In the genomic region with DNA sequence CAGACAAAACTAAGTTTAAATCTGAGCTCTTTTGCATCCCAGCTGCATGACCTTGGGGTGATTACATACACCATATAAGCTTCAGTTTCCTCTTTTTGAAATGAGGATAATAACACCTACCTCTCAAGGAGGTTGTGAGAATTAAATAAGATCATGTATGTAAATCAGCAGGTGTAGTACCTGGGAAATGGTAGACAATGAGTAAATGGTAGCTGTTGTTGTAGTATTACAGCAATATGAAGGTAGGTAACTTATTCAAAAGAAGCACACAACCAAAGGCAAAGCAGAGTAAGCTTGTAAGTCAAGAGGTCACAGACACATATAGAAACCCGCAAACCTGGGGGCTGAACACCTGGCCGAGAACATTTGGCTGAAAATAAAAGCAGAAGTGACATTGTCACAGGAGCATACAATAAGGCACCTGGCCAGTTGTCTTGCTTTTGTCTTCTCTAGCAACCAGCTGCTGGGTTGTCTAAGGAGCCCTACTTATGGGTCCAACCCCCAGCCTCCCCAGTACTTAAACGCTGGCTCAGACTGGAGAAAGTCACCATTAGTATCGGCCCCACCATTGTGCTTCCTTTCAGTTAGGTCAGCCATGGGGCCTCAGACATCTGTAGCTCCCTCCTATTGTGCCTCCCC, we compare ENCODE assay signal across 12 cellular contexts.
A peak's percentile ranks its signal among the peaks of the same experiment; 100 is the strongest.
DNase-seq lines count a peak whose midpoint lies in the region; ATAC-seq and TF ChIP-seq lines count a peak whose summit lies in the region.
"Had no signal": no experiment of that assay in that cellular context is flagged by ENCODE, and none has a peak within 500 bp of the region (broad histone marks: within the 10 kb centered on the region; RNA-seq: fewer than 3 reads in every experiment).

No MANE protein-coding gene starts in this region.

- ATAC-seq in GM19438 (IDR thresholded peaks at IDR 0.05; ENCODE audit: low read depth, unreplicated experiment) (peak; percentile 97), HG03025 (IDR thresholded peaks at IDR 0.05; ENCODE audit: low FRiP score, unreplicated experiment) (peak; percentile 95), heart right ventricle (no peak)
- ATAC-seq: left ventricle myocardium superior had no signal

- intact Hi-C loops in heart right ventricle (cut with DNase I): no loop called here

- no peak overlapping the region for H3K4me3 ChIP-seq in heart right ventricle
- H3K4me3 ChIP-seq: esophagus squamous epithelium had no signal

- no peaks in the 10 kb centered on the region for H3K27me3 ChIP-seq in heart right ventricle

- TF ChIP-seq CTCF in GM10266 (IDR thresholded peaks at IDR 0.05; ENCODE audit: control insufficient read depth, insufficient read depth, low read depth, missing control alignments): no peak
- TF ChIP-seq CTCF in heart right ventricle (IDR thresholded peaks at IDR 0.05): no peak

- H3K27ac ChIP-seq in heart right ventricle: no peak overlapping the region
- H3K27ac ChIP-seq: esophagus squamous epithelium had no signal

- H3K4me1 ChIP-seq in heart right ventricle: no peaks in the 10 kb centered on the region
- H3K4me1 ChIP-seq: esophagus squamous epithelium had no signal

- 92 to 95% methylated on average over 4 of the region's 4 CpGs for WGBS in heart right ventricle, 2 donors

- H3K9me3 ChIP-seq in heart right ventricle: peaks cover 0 to 11% (median 0%) of the 10 kb centered on the region in 11 donors
- H3K9me3 ChIP-seq: esophagus squamous epithelium had no signal

- H3K36me3 ChIP-seq in heart right ventricle: no peaks in the 10 kb centered on the region
- H3K36me3 ChIP-seq: esophagus squamous epithelium had no signal

- peak; percentile 58 for DNase-seq in GM10266 (ENCODE audit: extremely low spot score)
- DNase-seq in NCI-H748 treated with DMSO at 0.1 percent for 48 hours (lab: John Stamatoyannopoulos, UW): peak; percentile 9
- DNase-seq in anterior cingulate cortex (lab: John Stamatoyannopoulos, UW): no peak
- DNase-seq in medulla oblongata (ENCODE audit: extremely low spot score): no peak
- DNase-seq in NCI-H187 (lab: John Stamatoyannopoulos, UW): no peak
- no peak for DNase-seq in heart right ventricle
- DNase-seq: esophagus squamous epithelium, left ventricle myocardium superior, NCI-H2081 treated with DMSO at 0.1 percent for 48 hours, T-helper 9 cell had no signal

Comparison
In these comparisons a context has a peak if more than half of its experiments do, and no peak if none do; other contexts are left out.
1. DNase-seq: peak in GM10266 (single experiment) and NCI-H748 treated with DMSO at 0.1 percent for 48 hours (single experiment); none in anterior cingulate cortex (0 of 58), medulla oblongata (single experiment), NCI-H187 (0 of 2) and heart right ventricle (0 of 2).
2. ATAC-seq: peak in GM19438 (single experiment) and HG03025 (single experiment); none in heart right ventricle (0 of 8).